ENCODE assay signal across 17 cellular contexts in genomic region chr15:74174966-74175270, GRCh38. TPM values are rescaled to one million over a fixed set of nuclear protein-coding genes. Genes with fewer than 3 reads are reported as not detected.
DNase-seq lines count a peak whose midpoint lies in the region; ATAC-seq and TF ChIP-seq lines count a peak whose summit lies in the region.
"Had no signal": no experiment of that assay in that cellular context is flagged by ENCODE, and none has a peak within 500 bp of the region (broad histone marks: within the 10 kb centered on the region; RNA-seq: fewer than 3 reads in every experiment).

No MANE protein-coding gene starts in this region.

- peaks cover 2% of the 10 kb centered on the region for H3K27me3 Mint-ChIP-seq in activated CD4-positive, alpha-beta T cell treated with anti-CD3 and anti-CD28 coated beads for 36 hours
- peaks cover 8% of the 10 kb centered on the region for H3K27me3 Mint-ChIP-seq in nephron progenitor cell (ENCODE audit: low read depth, poor library complexity)

- no peaks in the 10 kb centered on the region for H3K36me3 Mint-ChIP-seq in activated CD4-positive, alpha-beta T cell treated with anti-CD3 and anti-CD28 coated beads for 36 hours (ENCODE audit: low read depth)
- no peaks in the 10 kb centered on the region for H3K36me3 Mint-ChIP-seq in nephron progenitor cell (ENCODE audit: low read depth)

- H3K27ac Mint-ChIP-seq in activated CD4-positive, alpha-beta T cell treated with anti-CD3 and anti-CD28 coated beads for 36 hours, result no peak overlapping the region
- H3K27ac Mint-ChIP-seq in nephron progenitor cell, result peak overlapping the region; percentile 25

- intact Hi-C loops in activated CD4-positive, alpha-beta T cell treated with anti-CD3 and anti-CD28 coated beads for 36 hours (cut with DNase I, micrococcal nuclease), result no loop called here
- intact Hi-C loops in esophagus muscularis mucosa (cut with DNase I) (no loop called here), tibial artery (cut with DNase I; ENCODE audit: low total_unique reads) (no loop called here)

- POLR2A ChIA-PET in activated CD4-positive, alpha-beta T cell treated with anti-CD3 and anti-CD28 coated beads for 36 hours (lab: Charles Lee), result no interaction called here

- H3K4me3 ChIP-seq in esophagus muscularis mucosa (peak overlapping the region; percentile 43 to 55 (median 52)), tibial artery (peak overlapping the region; percentile 47 to 56)
- H3K4me3 ChIP-seq: GM12878 had no signal

- H3K27ac ChIP-seq in esophagus muscularis mucosa (replicated peaks in 1 of 4) (peak overlapping the region; percentile 77 to 80 (median 78)), tibial artery (peak overlapping the region; percentile 79 to 92)
- H3K27ac ChIP-seq: parathyroid adenoma had no signal

- no peak for TF ChIP-seq POLR2A in esophagus muscularis mucosa (IDR thresholded peaks at IDR 0.05; ENCODE audit: low read depth)

- H3K4me1 Mint-ChIP-seq in activated CD4-positive, alpha-beta T cell treated with anti-CD3 and anti-CD28 coated beads for 36 hours, result no peaks in the 10 kb centered on the region
- peaks cover 92% of the 10 kb centered on the region for H3K4me1 Mint-ChIP-seq in nephron progenitor cell

- H3K4me1 ChIP-seq in esophagus muscularis mucosa (peaks cover 54 to 96% (median 89%) of the 10 kb centered on the region in 4 donors), tibial artery (peaks cover 10 to 82% (median 77%) of the 10 kb centered on the region in 4 donors)
- H3K4me1 ChIP-seq: parathyroid adenoma had no signal

- no peak for TF ChIP-seq EP300 in esophagus muscularis mucosa (IDR thresholded peaks at IDR 0.05)

- CTCF ChIA-PET in activated CD4-positive, alpha-beta T cell treated with anti-CD3 and anti-CD28 coated beads for 36 hours (lab: Charles Lee), result no interaction called here

- no peaks in the 10 kb centered on the region for H3K9me3 Mint-ChIP-seq in activated CD4-positive, alpha-beta T cell treated with anti-CD3 and anti-CD28 coated beads for 36 hours (ENCODE audit: low read depth)
- no peaks in the 10 kb centered on the region for H3K9me3 Mint-ChIP-seq in nephron progenitor cell

- H3K9me3 ChIP-seq in esophagus muscularis mucosa, result no peaks in the 10 kb centered on the region
- H3K9me3 ChIP-seq in tibial artery, result no peaks in the 10 kb centered on the region
- H3K9me3 ChIP-seq: adrenal gland had no signal

- no peak overlapping the region for H3K4me3 Mint-ChIP-seq in activated CD4-positive, alpha-beta T cell treated with anti-CD3 and anti-CD28 coated beads for 36 hours
- peak overlapping the region; percentile 66 for H3K4me3 Mint-ChIP-seq in nephron progenitor cell

- WGBS in esophagus muscularis mucosa, result 78% methylated on average over 12 of the region's 14 CpGs

- H3K36me3 ChIP-seq in esophagus muscularis mucosa, result peaks cover 0 to 10% (median 5%) of the 10 kb centered on the region in 4 donors
- peaks cover 0 to 15% (median 7%) of the 10 kb centered on the region in 3 donors for H3K36me3 ChIP-seq in tibial artery
- H3K36me3 ChIP-seq: adrenal gland had no signal

- no peak for ATAC-seq in activated CD4-positive, alpha-beta T cell treated with anti-CD3 and anti-CD28 coated beads for 36 hours
- ATAC-seq in HG02973 (IDR thresholded peaks at IDR 0.05; ENCODE audit: unreplicated experiment), result no peak
- ATAC-seq: GM12878 had no signal

- H3K27me3 ChIP-seq in esophagus muscularis mucosa, result no peaks in the 10 kb centered on the region
- H3K27me3 ChIP-seq in tibial artery, result no peaks in the 10 kb centered on the region
- H3K27me3 ChIP-seq: adrenal gland had no signal

- peak; percentile 1 for DNase-seq in activated CD4-positive, alpha-beta T cell treated with anti-CD3 and anti-CD28 coated beads for 36 hours
- DNase-seq in activated CD4-positive, alpha-beta T cell treated with anti-CD3 and anti-CD28 coated beads, Interleukin-2, amount 50 U/mL, for 1 hour, result no peak
- DNase-seq in esophagus muscularis mucosa (ENCODE audit: extremely low spot score), result no peak
- DNase-seq in nephron progenitor cell, result no peak
- DNase-seq in tibial artery, result peak in 1 of 2 donors; percentile 76
- DNase-seq in LoVo (ENCODE audit: low spot score), result no peak
- no peak for DNase-seq in OCI-M1 (lab: John Stamatoyannopoulos, UW)
- DNase-seq: activated CD4-positive, alpha-beta T cell treated with anti-CD3 and anti-CD28 coated beads, Interleukin-2, amount 50 U/mL, for 48 hours; GOT3; NCI-H1436 treated with DMSO at 0.1 percent for 48 hours had no signal

- TF ChIP-seq CTCF in esophagus muscularis mucosa (IDR thresholded peaks at IDR 0.05), result no peak
- no peak for TF ChIP-seq CTCF in nephron progenitor cell (IDR thresholded peaks at IDR 0.05)
- no peak for TF ChIP-seq CTCF in tibial artery (IDR thresholded peaks at IDR 0.05)

RNA-seq across cellular contexts. Expression of gene ISLR, which starts 1.4 kb away (rescaled TPM):
- not detected for total RNA-seq in activated CD4-positive, alpha-beta T cell treated with anti-CD3 and anti-CD28 coated beads for 36 hours
- total RNA-seq in esophagus muscularis mucosa, result 100 to 1,000 TPM in 2 of 4 donors, 10 to 100 TPM in 2; 57.7 to 204 (median 112) TPM
- total RNA-seq: endothelial cell of umbilical vein, SK-MEL-5 had no signal

RNA-seq across cellular contexts. Expression of gene STRA6, which starts 27.7 kb away (rescaled TPM):
- not detected for total RNA-seq in activated CD4-positive, alpha-beta T cell treated with anti-CD3 and anti-CD28 coated beads for 36 hours
- under 1 TPM; 0.13 to 0.83 (median 0.47) TPM for total RNA-seq in esophagus muscularis mucosa
- total RNA-seq: endothelial cell of umbilical vein, HT1080, SK-MEL-5 had no signal

RNA-seq across cellular contexts. Expression of gene ISLR2, which starts 44.5 kb away (rescaled TPM):
- under 1 TPM in 1 of 2 experiments, not detected in 1; 0.05 TPM for total RNA-seq in activated CD4-positive, alpha-beta T cell treated with anti-CD3 and anti-CD28 coated beads for 36 hours
- total RNA-seq in esophagus muscularis mucosa, result 1 to 10 TPM in 3 of 4 donors, under 1 TPM in 1; 0.83 to 4.9 (median 1.2) TPM
- total RNA-seq: endothelial cell of umbilical vein, HT1080, SK-MEL-5 had no signal

Comparison
In these comparisons a context has a peak if more than half of its experiments do, and no peak if none do; other contexts are left out.
1. RNA of gene ISLR, which starts 1.4 kb away (total RNA-seq): 57.7 to 204 TPM in esophagus muscularis mucosa; not detected in activated CD4-positive, alpha-beta T cell treated with anti-CD3 and anti-CD28 coated beads for 36 hours; every median in the first group is over 10 times any median in the second.